Comparison of ENCODE assay signal across 1 cellular context in genomic region chr17:21278304-21279197, GRCh38.
TF ChIP-seq lines count a peak whose summit lies in the region.

No MANE protein-coding gene starts in this region.

TF ChIP-seq in HEK293T, 16 proteins besides CTCF, POLR2A, EP300 and RAD21 (continued from another document):
- TF ChIP-seq SUZ12 (IDR thresholded peaks at IDR 0.05) = no peak
- no peak for TF ChIP-seq HDGF (IDR thresholded peaks at IDR 0.05; ENCODE audit: borderline replicate concordance)
